In genomic region chr2:214566457-214566856, GRCh38 we compare ENCODE assay signal across 19 cellular contexts.
DNase-seq lines count a peak whose midpoint lies in the region; ATAC-seq, FAIRE-seq and TF ChIP-seq lines count a peak whose summit lies in the region.
"Had no signal": no experiment of that assay in that cellular context is flagged by ENCODE, and none has a peak within 500 bp of the region (broad histone marks: within the 10 kb centered on the region; RNA-seq: fewer than 3 reads in every experiment).

No MANE protein-coding gene starts in this region.

- POLR2A ChIA-PET in MCF 10A (lab: Yijun Ruan, JAX) (no interaction called here), GM12878 (lab: Charles Lee) (no interaction called here)

- peak; percentile 33 for ATAC-seq in GM12878
- ATAC-seq: A549, GM23338, HCT116 had no signal

- H4K8ac ChIP-seq in neuronal stem cell (ENCODE audit: low read depth, low read length): no peak overlapping the region

- H3K4ac ChIP-seq in neuronal stem cell (ENCODE audit: low read length): no peak overlapping the region

- H3K4me1 Mint-ChIP-seq in MCF 10A (ENCODE audit: insufficient read depth, unreplicated experiment): no peaks in the 10 kb centered on the region
- H3K4me1 Mint-ChIP-seq: CD4-positive, alpha-beta memory T cell; GM23338; H9 had no signal

- FAIRE-seq in GM12878 (lab: Jason Lieb, UNC): no peak
- no peak for FAIRE-seq in small intestine (lab: Jason Lieb, UNC)
- FAIRE-seq: A549, GM12892, GM19239 had no signal

- H3K23ac ChIP-seq in neuronal stem cell (ENCODE audit: low read depth, low read length, poor library complexity): no peak overlapping the region

- in situ Hi-C loops in mammary epithelial cell (cut with MboI; ENCODE audit: low sequenced_read_pairs in 2 of 2): no loop called here
- in situ Hi-C loops in GM12878 (cut with MboI): no loop called here

- H4K91ac ChIP-seq in neuronal stem cell (ENCODE audit: low read depth, low read length, poor library complexity): no peak overlapping the region

- no peak for TF ChIP-seq EP300 in GM12878 (IDR thresholded peaks at IDR 0.05; ENCODE audit: borderline replicate concordance in 1 of 2, control insufficient read depth in 1 of 2, low read depth in 2 of 2, low read length in 2 of 2)

- no peaks in the 10 kb centered on the region for H3K27me3 Mint-ChIP-seq in MCF 10A (ENCODE audit: insufficient read depth, unreplicated experiment)

- H3K36me3 ChIP-seq in mammary epithelial cell (ENCODE audit: insufficient read depth, low read length) (no peaks in the 10 kb centered on the region), GM12878 (ENCODE audit: control insufficient read depth in 2 of 2, insufficient read depth in 2 of 2, low read length in 1 of 2) (no peaks in the 10 kb centered on the region), neuronal stem cell (replicated peaks in 1 of 2; ENCODE audit: control insufficient read depth in 2 of 2, insufficient read depth in 2 of 2, low read length in 2 of 2) (no peaks in the 10 kb centered on the region), small intestine (ENCODE audit: control insufficient read depth in 2 of 2, insufficient read depth in 2 of 2, low read length in 2 of 2) (no peaks in the 10 kb centered on the region)

- RAD21 ChIA-PET in GM12878 (lab: Charles Lee; ENCODE audit: unreplicated experiment): no interaction called here

- H4K20me1 ChIP-seq in mammary epithelial cell (ENCODE audit: insufficient read depth, low read length) (no peaks in the 10 kb centered on the region), GM12878 (ENCODE audit: control insufficient read depth, insufficient read depth) (no peaks in the 10 kb centered on the region)

- H2BK12ac ChIP-seq in neuronal stem cell (ENCODE audit: low read length): no peak overlapping the region

- intact Hi-C loops in mammary epithelial cell (cut with micrococcal nuclease): no loop called here
- intact Hi-C loops in MCF 10A (cut with micrococcal nuclease): no loop called here
- intact Hi-C loops in GM12878 (cut with micrococcal nuclease; ENCODE audit: unreplicated experiment): loop anchor here (5.0 kb wide), 1 partner anchor 241 kb away; the partner anchor contains the start of gene BARD1

- no peak overlapping the region for H2BK120ac ChIP-seq in neuronal stem cell (ENCODE audit: low read depth, low read length)

- CTCF ChIA-PET in mammary epithelial cell (lab: Charles Lee; ENCODE audit: low non-redundant PET) (no interaction called here), MCF 10A (lab: Yijun Ruan, JAX) (interaction anchor here (0.6 to 1.5 kb wide), 2 partner anchors 11 to 1355 kb away, joined by 4 to 5 read pairs; no protein-coding TSS in a partner anchor), GM12878 (lab: Yijun Ruan, JAX) (no interaction called here)

- no peak overlapping the region for H2BK5ac ChIP-seq in neuronal stem cell (ENCODE audit: low read length)

- H3K27ac ChIP-seq in mammary epithelial cell (ENCODE audit: insufficient read depth, low read depth, low read length): no peak overlapping the region
- no peak overlapping the region for H3K27ac ChIP-seq in GM12878 (ENCODE audit: control insufficient read depth, insufficient read depth)
- no peak overlapping the region for H3K27ac ChIP-seq in neuronal stem cell (replicated peaks; ENCODE audit: low read length)
- H3K27ac ChIP-seq in small intestine (ENCODE audit: low read depth in 1 of 2, low read length in 1 of 2): no peak overlapping the region
- H3K27ac ChIP-seq: A549 had no signal

- H3K9ac ChIP-seq in mammary epithelial cell (ENCODE audit: insufficient read depth, low read length) (no peak overlapping the region), GM12878 (ENCODE audit: control insufficient read depth, insufficient read depth, low read length) (no peak overlapping the region), neuronal stem cell (ENCODE audit: low read depth, low read length, poor library complexity) (no peak overlapping the region)

- SMC1A ChIA-PET in GM12878 (lab: Charles Lee; ENCODE audit: uncharacterized antibody, unreplicated experiment): interaction anchor here (0.5 to 2.3 kb wide), 4 partner anchors 9 to 226 kb away, joined by 3 to 8 read pairs (median 4); no protein-coding TSS in a partner anchor

- no peak for DNase-seq in mammary epithelial cell
- DNase-seq in MCF 10A (ENCODE audit: unreplicated experiment): no peak
- no peak for DNase-seq in GM12878 (ENCODE audit: low read depth, low spot score)
- DNase-seq in neuronal stem cell (ENCODE audit: low spot score): no peak
- DNase-seq in small intestine: no peak
- no peak for DNase-seq in Ammon's horn (ENCODE audit: low spot score)
- DNase-seq: 8988T; ACHN; AML-193; Calu3; CD4-positive, alpha-beta memory T cell; DMS79 treated with DMSO at 0.1 percent for 48 hours; GF-D8; H9 had no signal

- H2AK5ac ChIP-seq in neuronal stem cell (ENCODE audit: low read depth, low read length): no peak overlapping the region

- no peak overlapping the region for H3K4me3 Mint-ChIP-seq in MCF 10A (ENCODE audit: unreplicated experiment)
- H3K4me3 Mint-ChIP-seq: CD4-positive, alpha-beta memory T cell; GM23338; H9 had no signal

- H3K27me3 ChIP-seq in mammary epithelial cell (ENCODE audit: insufficient read depth, low read length): no peaks in the 10 kb centered on the region
- no peaks in the 10 kb centered on the region for H3K27me3 ChIP-seq in GM12878 (replicated peaks in 1 of 2; ENCODE audit: control insufficient read depth in 2 of 2, insufficient read depth in 2 of 2, low read length in 1 of 2)
- H3K27me3 ChIP-seq in neuronal stem cell (ENCODE audit: control insufficient read depth in 3 of 3, insufficient read depth in 3 of 3, low read depth in 1 of 3, low read length in 3 of 3): no peaks in the 10 kb centered on the region
- H3K27me3 ChIP-seq in small intestine (ENCODE audit: control insufficient read depth in 2 of 2, insufficient read depth in 2 of 2, low read length in 2 of 2): no peaks in the 10 kb centered on the region

- dilution Hi-C loops in mammary epithelial cell (cut with HindIII; ENCODE audit: low sequenced_read_pairs): no loop called here

- no peaks in the 10 kb centered on the region for H3K79me1 ChIP-seq in neuronal stem cell (ENCODE audit: low read depth, low read length)

- peaks cover 7% of the 10 kb centered on the region for H3K9me3 Mint-ChIP-seq in MCF 10A (ENCODE audit: unreplicated experiment)

- no peaks in the 10 kb centered on the region for H3K9me3 ChIP-seq in mammary epithelial cell (replicated peaks; ENCODE audit: insufficient read depth, low read length)
- no peaks in the 10 kb centered on the region; the same call in 2 of the 3 replicates for H3K9me3 ChIP-seq in GM12878 (replicated peaks; ENCODE audit: control insufficient read depth, insufficient read depth, low read length)
- peaks cover 0 to 5% of the 10 kb centered on the region in 2 donors for H3K9me3 ChIP-seq in neuronal stem cell (replicated peaks in 1 of 2; ENCODE audit: control insufficient read depth in 2 of 2, insufficient read depth in 1 of 2, low read depth in 1 of 2, low read length in 2 of 2)
- H3K9me3 ChIP-seq in small intestine (ENCODE audit: control insufficient read depth, low read depth): no peaks in the 10 kb centered on the region
- H3K9me3 ChIP-seq: A549 had no signal

- 62% methylated on average over 1 of the region's 1 CpG for WGBS in mammary epithelial cell (ENCODE audit: low coverage, missing lambda C conversion rate)
- 0% methylated on average over 1 of the region's 1 CpG for WGBS in GM12878 (ENCODE audit: insufficient coverage, insufficient replicate concordance, low lambda C conversion rate, missing lambda C conversion rate)
- WGBS in neuronal stem cell (ENCODE audit: extremely low coverage in 2 of 2, insufficient read length in 2 of 2, insufficient replicate concordance in 1 of 2), 2 donors: no CpG with 5 or more reads among the region's 1 CpG
- 42 to 79% (median 42%) methylated on average over 1 of the region's 1 CpG for WGBS in small intestine, 3 donors

- H3K27ac Mint-ChIP-seq in MCF 10A (ENCODE audit: low read depth, unreplicated experiment): no peak overlapping the region
- H3K27ac Mint-ChIP-seq: CD4-positive, alpha-beta memory T cell; GM23338; H9 had no signal

- H3K4me2 ChIP-seq in mammary epithelial cell (ENCODE audit: insufficient read depth, low read depth, low read length): no peak overlapping the region
- H3K4me2 ChIP-seq in GM12878 (ENCODE audit: control insufficient read depth, insufficient read depth): no peak overlapping the region
- H3K4me2 ChIP-seq in neuronal stem cell (ENCODE audit: insufficient read depth, low read length, poor library complexity, severe bottlenecking): no peak overlapping the region
- H3K4me2 ChIP-seq: A549, GM23338 had no signal

- no TSS peak for BruUV-seq in mammary epithelial cell (replicated peaks; lab: Mats Ljungman, UMichigan)
- no TSS peak for BruUV-seq in MCF 10A (replicated peaks; lab: Mats Ljungman, UMichigan)
- BruUV-seq in GM12878 (replicated peaks; lab: Mats Ljungman, UMichigan): no TSS peak

- H3K18ac ChIP-seq in neuronal stem cell (ENCODE audit: low read length): no peak overlapping the region

- H3K4me1 ChIP-seq in mammary epithelial cell (ENCODE audit: insufficient read depth, low read length) (no peaks in the 10 kb centered on the region), GM12878 (ENCODE audit: control insufficient read depth, insufficient read depth, low read length) (no peaks in the 10 kb centered on the region), neuronal stem cell (ENCODE audit: control insufficient read depth in 2 of 2, insufficient read depth in 1 of 2, low read depth in 1 of 2, low read length in 2 of 2) (no peaks in the 10 kb centered on the region), small intestine (ENCODE audit: control insufficient read depth in 2 of 2, insufficient read depth in 1 of 2, low read depth in 1 of 2, low read length in 1 of 2) (no peaks in the 10 kb centered on the region)
- H3K4me1 ChIP-seq: A549 had no signal

- no peak overlapping the region for H3K14ac ChIP-seq in neuronal stem cell (ENCODE audit: low read length)

- no peaks in the 10 kb centered on the region for H3K36me3 Mint-ChIP-seq in MCF 10A (ENCODE audit: insufficient read depth, unreplicated experiment)
- H3K36me3 Mint-ChIP-seq: CD4-positive, alpha-beta memory T cell had no signal

- no peak for TF ChIP-seq RAD21 in GM12878 (IDR thresholded peaks at IDR 0.05; ENCODE audit: insufficient read depth, low read depth, low read length)

- H3K4me3 ChIP-seq in mammary epithelial cell (replicated peaks in 1 of 3; ENCODE audit: insufficient read depth in 1 of 3, low read depth in 2 of 3, low read length in 3 of 3) (no peak overlapping the region), GM12878 (no peak overlapping the region), neuronal stem cell (ENCODE audit: low read length in 2 of 2) (no peak overlapping the region), small intestine (ENCODE audit: low read depth in 1 of 2, low read length in 2 of 2) (no peak overlapping the region)
- H3K4me3 ChIP-seq: A549, GM23338 had no signal

- H2AFZ ChIP-seq in mammary epithelial cell (ENCODE audit: low read depth, low read length) (peak overlapping the region; percentile 60), GM12878 (ENCODE audit: control insufficient read depth, low read depth, low read length) (no peak overlapping the region), neuronal stem cell (ENCODE audit: low read length) (peak overlapping the region; percentile 7)
- H2AFZ ChIP-seq: GM23338 had no signal

- TF ChIP-seq CTCF in mammary epithelial cell (conservative IDR thresholded peaks at IDR 0.05 in 1 of 2, IDR thresholded peaks at IDR 0.05 in 1 of 2; ENCODE audit: extremely low read depth in 1 of 2, insufficient read depth in 1 of 2, low read depth in 1 of 2, low read length in 2 of 2) (no peak), MCF 10A (IDR thresholded peaks at IDR 0.05; ENCODE audit: unreplicated experiment) (no peak), GM12878 (IDR thresholded peaks at IDR 0.05 in 2 of 3, conservative IDR thresholded peaks at IDR 0.05 in 1 of 3; ENCODE audit: control insufficient read depth in 2 of 3, extremely low read depth in 1 of 3, insufficient read depth in 1 of 3, low read depth in 3 of 3, low read length in 3 of 3) (no peak)

- no peak overlapping the region for H2BK15ac ChIP-seq in neuronal stem cell (ENCODE audit: low read length)

- H3K79me2 ChIP-seq in mammary epithelial cell (ENCODE audit: insufficient read depth, low read length) (no peaks in the 10 kb centered on the region), GM12878 (ENCODE audit: control insufficient read depth, insufficient read depth, low read length) (no peaks in the 10 kb centered on the region)

- no peak for TF ChIP-seq POLR2A in GM12878 (IDR thresholded peaks at IDR 0.05; ENCODE audit: low read depth, low read length)
